8 cellular contexts compared by ENCODE assay signal in the genomic region with DNA sequence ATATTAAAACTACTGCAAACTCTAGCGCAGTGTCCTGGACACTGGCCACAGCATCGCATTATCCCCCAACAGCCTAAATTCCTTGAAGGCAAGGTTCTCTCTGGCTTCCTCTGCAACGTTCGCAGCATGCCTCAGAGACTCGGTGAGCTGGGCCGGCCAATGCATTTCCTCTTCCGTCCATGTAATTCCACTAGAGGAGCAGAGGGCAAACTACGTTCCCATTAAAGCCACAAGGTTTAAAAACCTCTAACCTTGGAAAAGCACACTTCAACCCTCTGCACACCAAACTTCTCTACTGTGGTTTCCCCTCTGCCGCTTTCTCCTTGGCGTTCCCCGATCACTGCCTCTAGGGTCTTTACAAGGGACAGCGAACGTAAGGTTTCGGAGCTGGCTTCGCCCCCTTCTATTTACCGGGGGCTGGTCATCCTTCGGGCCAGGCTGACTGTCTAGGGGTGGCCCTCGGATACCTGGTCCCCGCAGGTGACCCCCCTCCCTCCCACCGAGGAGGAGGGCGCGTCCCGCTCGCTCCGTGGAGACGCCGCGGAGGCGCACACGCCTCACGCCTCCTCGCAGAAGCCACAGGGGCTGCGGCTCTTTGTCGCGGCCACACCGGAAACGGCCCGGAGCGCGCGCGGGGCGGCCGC. TPM values are rescaled to one million over a fixed set of nuclear protein-coding genes. Genes with fewer than 3 reads are reported as not detected.
DNase-seq lines count a peak whose midpoint lies in the region; ATAC-seq and TF ChIP-seq lines count a peak whose summit lies in the region.

No MANE protein-coding gene starts in this region.

- ATAC-seq in GM21447 (IDR thresholded peaks at IDR 0.05; ENCODE audit: unreplicated experiment), result peak; percentile 20

- peak overlapping the region; percentile 87 to 91 for H3K9ac ChIP-seq in liver (ENCODE audit: low read depth in 1 of 2, low read length in 2 of 2)

- peak; percentile 4 for TF ChIP-seq CTCF in liver (IDR thresholded peaks at IDR 0.05; ENCODE audit: low read depth, low read length, missing input control)

- H3K4me1 ChIP-seq in liver (ENCODE audit: control insufficient read depth in 4 of 4, insufficient read depth in 4 of 4, low read length in 3 of 4), result peaks cover 0 to 24% (median 14%) of the 10 kb centered on the region in 4 donors

- no peaks in the 10 kb centered on the region for H3K36me3 ChIP-seq in liver (ENCODE audit: control insufficient read depth in 4 of 4, insufficient read depth in 3 of 4, low read depth in 1 of 4, low read length in 3 of 4)

- TF ChIP-seq RAD21 in liver (IDR thresholded peaks at IDR 0.05), result no peak

- H3K27me3 ChIP-seq in liver (ENCODE audit: control insufficient read depth in 4 of 4, insufficient read depth in 4 of 4, low read length in 3 of 4), result no peaks in the 10 kb centered on the region

- peak overlapping the region; percentile 73 to 92 (median 89) for H3K4me3 ChIP-seq in liver (ENCODE audit: low read depth in 1 of 3, low read length in 3 of 3)

- 1% methylated on average over 44 of the region's 44 CpGs for WGBS in liver

- H3K9me3 ChIP-seq in liver (ENCODE audit: control insufficient read depth in 4 of 4, low read length in 3 of 4), result no peaks in the 10 kb centered on the region

- peak; percentile 58 for DNase-seq in NCI-H1092 treated with DMSO at 0.1 percent for 48 hours (lab: John Stamatoyannopoulos, UW)
- no peak for DNase-seq in NCI-H1092 (lab: John Stamatoyannopoulos, UW)
- peak; percentile 67 for DNase-seq in HK-2 (ENCODE audit: unreplicated experiment)
- DNase-seq in SHP77 treated with DMSO at 0.1 percent for 48 hours (lab: John Stamatoyannopoulos, UW), result peak; percentile 11
- peak; percentile 54 for DNase-seq in stimulated activated naive CD4-positive, alpha-beta T cell treated with Interleukin-2 at 50 U/mL for 16 hours (lab: John Stamatoyannopoulos, UW)

- peak overlapping the region; percentile 41 for H3K27ac ChIP-seq in cingulate gyrus (ENCODE audit: low read depth, low read length)
- H3K27ac ChIP-seq in liver (ENCODE audit: low read depth in 1 of 2, low read length in 2 of 2), result peak overlapping the region; percentile 95 to 96

TF ChIP-seq in liver, 16 proteins besides CTCF, POLR2A, EP300 and RAD21:
- TF ChIP-seq YY1 (IDR thresholded peaks at IDR 0.05) (peak; percentile 50), EGR1 (IDR thresholded peaks at IDR 0.05; ENCODE audit: low read depth in 2 of 2) (no peak), NR2F2 (IDR thresholded peaks at IDR 0.05) (peak; percentile 27), ZBTB33 (IDR thresholded peaks at IDR 0.05) (no peak), FOXA1 (IDR thresholded peaks at IDR 0.05) (no peak), GABPA (IDR thresholded peaks at IDR 0.05 in 1 of 2, conservative IDR thresholded peaks at IDR 0.05 in 1 of 2) (peak in 1 of 2 donors; percentile 53), RXRA (IDR thresholded peaks at IDR 0.05) (no peak), JUND (IDR thresholded peaks at IDR 0.05) (no peak), TAF1 (conservative IDR thresholded peaks at IDR 0.05) (no peak), ATF3 (IDR thresholded peaks at IDR 0.05) (no peak), HNF4A (conservative IDR thresholded peaks at IDR 0.05) (peak; percentile 15 to 34), REST (IDR thresholded peaks at IDR 0.05) (peak; percentile 32), HNF4G (IDR thresholded peaks at IDR 0.05) (peak; percentile 10), MAX (IDR thresholded peaks at IDR 0.05) (no peak), FOXA2 (IDR thresholded peaks at IDR 0.05) (no peak), SP1 (IDR thresholded peaks at IDR 0.05) (peak; percentile 39)

RNA-seq across cellular contexts. Expression of gene SMYD2, which starts 0.5 kb away (rescaled TPM):
- 10 to 100 TPM; 11.9 to 20.2 TPM for total RNA-seq in liver
- polyA plus RNA-seq in liver, result 10 to 100 TPM; 14.6 to 19.7 TPM
